8 cellular contexts compared by ENCODE assay signal in the genomic region with DNA sequence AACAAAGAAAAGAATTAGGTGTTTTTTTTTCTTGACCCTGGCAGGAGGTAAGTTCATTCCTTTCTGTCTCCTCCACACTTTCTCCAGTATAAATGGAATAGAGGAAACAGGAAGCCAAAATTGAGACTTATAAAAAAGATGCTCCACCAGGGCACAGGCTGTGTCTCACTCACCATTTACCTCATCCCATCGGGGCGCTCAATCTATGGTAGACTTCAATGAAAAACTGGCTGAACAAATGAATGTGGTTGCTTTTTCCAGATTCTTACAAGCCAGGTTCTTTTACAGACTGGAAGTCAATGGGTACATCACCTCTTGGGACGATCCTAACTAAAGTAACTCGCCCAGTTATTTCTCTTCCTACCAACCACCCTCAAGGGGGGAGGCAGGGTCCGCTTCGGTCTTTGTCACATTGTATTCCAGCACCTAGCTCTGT. TPM values are rescaled to one million over a fixed set of nuclear protein-coding genes. Genes with fewer than 3 reads are reported as not detected.
DNase-seq lines count a peak whose midpoint lies in the region; ATAC-seq and TF ChIP-seq lines count a peak whose summit lies in the region.

No MANE protein-coding gene starts in this region.

- no peaks in the 10 kb centered on the region for H3K27me3 Mint-ChIP-seq in activated CD4-positive, alpha-beta T cell treated with anti-CD3 and anti-CD28 coated beads, Interleukin-2, amount 10 ng/mL, durations not matched to agents 24 days and 14 days

- peaks cover 13% of the 10 kb centered on the region for H3K36me3 Mint-ChIP-seq in activated CD4-positive, alpha-beta T cell treated with anti-CD3 and anti-CD28 coated beads, Interleukin-2, amount 10 ng/mL, durations not matched to agents 24 days and 14 days (ENCODE audit: low read depth)

- H3K4me3 ChIP-seq in skeletal muscle cell (ENCODE audit: low read depth, low read length): peak overlapping the region; percentile 90

- H3K9me3 Mint-ChIP-seq in activated CD4-positive, alpha-beta T cell treated with anti-CD3 and anti-CD28 coated beads, Interleukin-2, amount 10 ng/mL, durations not matched to agents 24 days and 14 days: no peaks in the 10 kb centered on the region

- H3K4me3 Mint-ChIP-seq in activated CD4-positive, alpha-beta T cell treated with anti-CD3 and anti-CD28 coated beads, Interleukin-2, amount 10 ng/mL, durations not matched to agents 24 days and 14 days: peak overlapping the region; percentile 88

- intact Hi-C loops in activated CD4-positive, alpha-beta T cell treated with anti-CD3 and anti-CD28 coated beads, Interleukin-2, amount 10 ng/mL, durations not matched to agents 24 days and 14 days (cut with micrococcal nuclease): loop anchor here (1.0 to 10.0 kb wide), 6 partner anchors 22 to 662 kb away; a partner anchor contains a TSS

- H3K27ac ChIP-seq in VCaP: peak overlapping the region; percentile 76

- ATAC-seq in HG03045 (IDR thresholded peaks at IDR 0.05; ENCODE audit: unreplicated experiment) (peak; percentile 27), left lobe of liver (no peak), HG03469 (IDR thresholded peaks at IDR 0.05; ENCODE audit: unreplicated experiment) (no peak)

- peaks cover 22% of the 10 kb centered on the region for H3K4me1 Mint-ChIP-seq in activated CD4-positive, alpha-beta T cell treated with anti-CD3 and anti-CD28 coated beads, Interleukin-2, amount 10 ng/mL, durations not matched to agents 24 days and 14 days

- no peak for TF ChIP-seq CTCF in VCaP (conservative IDR thresholded peaks at IDR 0.05)

- DNase-seq in activated CD4-positive, alpha-beta T cell treated with anti-CD3 and anti-CD28 coated beads, Interleukin-2, amount 10 ng/mL, durations not matched to agents 24 days and 14 days: no peak
- DNase-seq in activated CD4-positive, alpha-beta T cell treated with anti-CD3 and anti-CD28 coated beads, Interleukin-2, amount 50 U/mL, for 4 hours: no peak
- DNase-seq in globus pallidus (ENCODE audit: low spot score) (peak; percentile 43), skeletal muscle cell (ENCODE audit: low read depth) (no peak), left lobe of liver (ENCODE audit: low spot score) (no peak)

- H3K27ac Mint-ChIP-seq in activated CD4-positive, alpha-beta T cell treated with anti-CD3 and anti-CD28 coated beads, Interleukin-2, amount 10 ng/mL, durations not matched to agents 24 days and 14 days: peak overlapping the region; percentile 77

RNA-seq across cellular contexts. Expression of a gene that starts 0.7 kb away (rescaled TPM):
- 17.6 and 17.8 TPM in 2 replicates for total RNA-seq in activated CD4-positive, alpha-beta T cell treated with anti-CD3 and anti-CD28 coated beads, Interleukin-2, amount 10 ng/mL, durations not matched to agents 24 days and 14 days
- total RNA-seq in left lobe of liver: 4.9 TPM

RNA-seq across cellular contexts. Expression of a gene that starts 22.3 kb away (rescaled TPM):
- 0.71 and 1.3 TPM in 2 replicates for total RNA-seq in activated CD4-positive, alpha-beta T cell treated with anti-CD3 and anti-CD28 coated beads, Interleukin-2, amount 10 ng/mL, durations not matched to agents 24 days and 14 days
- 9.3 TPM for total RNA-seq in left lobe of liver
